40 cellular contexts compared by ENCODE assay signal in the genomic region with DNA sequence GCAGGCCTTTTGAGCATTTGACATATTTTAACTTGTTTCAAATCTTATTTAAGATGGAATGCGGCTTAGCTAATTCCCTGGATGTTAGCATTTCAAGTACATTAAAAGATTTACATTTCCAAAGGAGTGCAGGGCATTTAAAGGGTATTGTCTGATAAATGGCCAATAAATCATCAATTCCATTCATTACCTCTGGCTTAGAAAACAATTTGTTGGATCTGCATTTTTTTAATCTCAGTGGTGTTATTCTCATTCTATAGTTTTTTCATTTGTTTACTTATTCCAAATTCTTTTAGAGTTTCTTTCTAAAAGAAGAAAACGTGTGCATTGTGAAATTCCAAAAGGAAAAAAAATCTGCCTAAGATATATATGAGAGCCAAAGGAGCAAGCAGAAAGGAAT. TPM values are rescaled to one million over a fixed set of nuclear protein-coding genes. Genes with fewer than 3 reads are reported as not detected.
DNase-seq lines count a peak whose midpoint lies in the region; ATAC-seq, FAIRE-seq and TF ChIP-seq lines count a peak whose summit lies in the region.
"Had no signal": no experiment of that assay in that cellular context is flagged by ENCODE, and none has a peak within 500 bp of the region (broad histone marks: within the 10 kb centered on the region; RNA-seq: fewer than 3 reads in every experiment).

No MANE protein-coding gene starts in this region.

- H3K4me3 Mint-ChIP-seq in GM23338 = no peak overlapping the region
- H3K4me3 Mint-ChIP-seq: B cell; CD14-positive monocyte; CD4-positive, alpha-beta memory T cell; CD4-positive, alpha-beta T cell; CD4-positive, CD25-positive, alpha-beta regulatory T cell; CD8-positive, alpha-beta memory T cell; CD8-positive, alpha-beta T cell had no signal

- no peak for ATAC-seq in GM23338
- no peak for ATAC-seq in pancreas
- no peak for ATAC-seq in PC-3
- ATAC-seq: A549; CD8-positive, alpha-beta T cell had no signal

- H3F3A ChIP-seq in GM23338 (replicated peaks; ENCODE audit: low read depth) (no peaks in the 10 kb centered on the region), PC-3 (ENCODE audit: low read length, unreplicated experiment) (no peaks in the 10 kb centered on the region)

- WGBS in pancreas, 2 donors = 37 to 41% methylated on average over 2 of the region's 2 CpGs

- H3K36me3 ChIP-seq in GM23338 (ENCODE audit: insufficient read depth) (no peaks in the 10 kb centered on the region), KMS-11 (ENCODE audit: insufficient read depth) (no peaks in the 10 kb centered on the region), pancreas (no peaks in the 10 kb centered on the region), PC-3 (ENCODE audit: low read depth, low read length) (no peaks in the 10 kb centered on the region)
- H3K36me3 ChIP-seq: BE2C; BLaER1; BLaER1 treated with 17β-estradiol and CSF1 and Interleukin-3, amounts not matched to agents 10 nM and 100 nM had no signal

- H3K4me1 Mint-ChIP-seq in GM23338 = peaks cover 5% of the 10 kb centered on the region
- H3K4me1 Mint-ChIP-seq: B cell; CD14-positive monocyte; CD4-positive, alpha-beta memory T cell; CD4-positive, CD25-positive, alpha-beta regulatory T cell; CD8-positive, alpha-beta memory T cell had no signal

- CTCF ChIA-PET in PC-3 (lab: Charles Lee) = no interaction called here

- H3K9me2 ChIP-seq in GM23338 (ENCODE audit: insufficient read depth) (no peaks in the 10 kb centered on the region), PC-3 (replicated peaks; ENCODE audit: low read length) (no peaks in the 10 kb centered on the region)

- no peak overlapping the region for H3K27ac Mint-ChIP-seq in GM23338
- H3K27ac Mint-ChIP-seq: B cell; CD4-positive, alpha-beta memory T cell; CD4-positive, alpha-beta T cell; CD4-positive, CD25-positive, alpha-beta regulatory T cell; CD8-positive, alpha-beta memory T cell; CD8-positive, alpha-beta T cell had no signal

- H2AFZ ChIP-seq in GM23338 (no peak overlapping the region), KMS-11 (ENCODE audit: low read depth) (no peak overlapping the region), PC-3 (ENCODE audit: low read length) (no peak overlapping the region)

- no peak overlapping the region for H3K27ac ChIP-seq in GM23338 (ENCODE audit: low read depth)
- no peak overlapping the region; the same call in 1 of the 2 replicates for H3K27ac ChIP-seq in KMS-11
- no peak overlapping the region for H3K27ac ChIP-seq in pancreas
- H3K27ac ChIP-seq in PC-3 (ENCODE audit: low read length) = no peak overlapping the region
- H3K27ac ChIP-seq: 22Rv1; A549; BLaER1; BLaER1 treated with 17β-estradiol and CSF1 and Interleukin-3, amounts not matched to agents 10 nM and 100 nM; C4-2B had no signal

- H3K4me1 ChIP-seq in GM23338 (ENCODE audit: insufficient read depth) (peaks cover 4% of the 10 kb centered on the region), KMS-11 (ENCODE audit: low read depth, poor library complexity, severe bottlenecking) (peaks cover 60% of the 10 kb centered on the region), pancreas (no peaks in the 10 kb centered on the region), PC-3 (ENCODE audit: insufficient read depth, low read length) (no peaks in the 10 kb centered on the region)
- H3K4me1 ChIP-seq: A549, BE2C, Caco-2 had no signal

- H3K9me3 ChIP-seq in pancreas (no peaks in the 10 kb centered on the region), PC-3 (ENCODE audit: low read length) (no peaks in the 10 kb centered on the region)
- H3K9me3 ChIP-seq: A549, BE2C, Caco-2 had no signal

- peaks cover 4% of the 10 kb centered on the region; the same call in 1 of the 3 replicates for H3K36me3 Mint-ChIP-seq in GM23338 (ENCODE audit: low read depth)
- H3K36me3 Mint-ChIP-seq: CD14-positive monocyte; CD4-positive, alpha-beta memory T cell; CD4-positive, CD25-positive, alpha-beta regulatory T cell; CD8-positive, alpha-beta T cell had no signal

- H3K79me2 ChIP-seq in GM23338 (replicated peaks; ENCODE audit: insufficient read depth) (no peaks in the 10 kb centered on the region), KMS-11 (ENCODE audit: insufficient read depth, low read depth) (no peaks in the 10 kb centered on the region), PC-3 (ENCODE audit: low read length) (no peaks in the 10 kb centered on the region)

- DNase-seq in GM23338 (ENCODE audit: low spot score) (no peak), pancreas (no peak), PC-3 (no peak), OCI-M1 (lab: John Stamatoyannopoulos, UW) (no peak), globus pallidus (ENCODE audit: low spot score) (no peak)
- DNase-seq: 8988T; ACHN; AML-193; BE2C; C1 segment of cervical spinal cord; Caco-2; Calu3; CD4-positive, alpha-beta memory T cell; CD4-positive, alpha-beta T cell; CD4-positive, CD25-positive, alpha-beta regulatory T cell; CD8-positive, alpha-beta memory T cell; CD8-positive, alpha-beta T cell; COR-L47; DMS 273 treated with DMSO at 0.1 percent for 48 hours; DMS153; DMS53; DMS79; DMS79 treated with DMSO at 0.1 percent for 48 hours; DND-41; EL had no signal

- H3K9me3 Mint-ChIP-seq in GM23338 = peaks cover 21% of the 10 kb centered on the region
- H3K9me3 Mint-ChIP-seq: CD4-positive, alpha-beta T cell; CD8-positive, alpha-beta T cell had no signal

- H3K27me3 Mint-ChIP-seq in GM23338 (ENCODE audit: insufficient read depth, low read depth, poor library complexity) = peaks cover 3% of the 10 kb centered on the region
- H3K27me3 Mint-ChIP-seq: B cell; CD4-positive, alpha-beta T cell; CD4-positive, CD25-positive, alpha-beta regulatory T cell had no signal

- intact Hi-C loops in pancreas (cut with DNase I) = no loop called here
- intact Hi-C loops in PC-3 (cut with micrococcal nuclease) = no loop called here

- H3K27me3 ChIP-seq in GM23338 (ENCODE audit: insufficient read depth) = no peaks in the 10 kb centered on the region
- H3K27me3 ChIP-seq in KMS-11 (ENCODE audit: insufficient read depth, low read depth) = no peaks in the 10 kb centered on the region
- H3K27me3 ChIP-seq in pancreas = no peaks in the 10 kb centered on the region
- H3K27me3 ChIP-seq in PC-3 (ENCODE audit: low read length) = 0 out of 2 replicates have a peak, but pooled peaks cover 5% of the 10 kb centered on the region
- H3K27me3 ChIP-seq: BE2C had no signal

- POLR2A ChIA-PET in PC-3 (lab: Charles Lee; ENCODE audit: unreplicated experiment) = no interaction called here

- TF ChIP-seq CTCF in GM23338 (conservative IDR thresholded peaks at IDR 0.05; ENCODE audit: low read depth in 2 of 2) = no peak
- no peak for TF ChIP-seq CTCF in KMS-11 (conservative IDR thresholded peaks at IDR 0.05; ENCODE audit: low read depth, low read length)
- no peak for TF ChIP-seq CTCF in pancreas (IDR thresholded peaks at IDR 0.05)
- no peak for TF ChIP-seq CTCF in PC-3 (conservative IDR thresholded peaks at IDR 0.05; ENCODE audit: low read depth, low read length)

- peak; percentile 5 for FAIRE-seq in pancreas (lab: Jason Lieb, UNC)
- FAIRE-seq: A204.1, D721Med had no signal

- H3K9ac ChIP-seq in KMS-11 (no peak overlapping the region), PC-3 (ENCODE audit: low read length) (no peak overlapping the region)
- H3K9ac ChIP-seq: BLaER1; BLaER1 treated with 17β-estradiol and CSF1 and Interleukin-3, amounts not matched to agents 10 nM and 100 nM had no signal

- 0 out of 2 replicates have a peak overlapping the region, but pooled peaks have one; percentile 27 for H3K4me2 ChIP-seq in GM23338
- peak overlapping the region; percentile 83; the same call in 1 of the 2 replicates for H3K4me2 ChIP-seq in KMS-11
- no peak overlapping the region for H3K4me2 ChIP-seq in PC-3 (ENCODE audit: low read length)
- H3K4me2 ChIP-seq: A549; BLaER1; BLaER1 treated with 17β-estradiol and CSF1 and Interleukin-3, amounts not matched to agents 10 nM and 100 nM had no signal

- no TSS peak for BruUV-seq in PC-3 (replicated peaks; lab: Mats Ljungman, UMichigan)

- no peaks in the 10 kb centered on the region for H4K20me1 ChIP-seq in GM23338 (replicated peaks; ENCODE audit: insufficient read depth)
- no peaks in the 10 kb centered on the region for H4K20me1 ChIP-seq in KMS-11 (ENCODE audit: insufficient read depth)
- no peaks in the 10 kb centered on the region for H4K20me1 ChIP-seq in PC-3 (ENCODE audit: low read length)
- H4K20me1 ChIP-seq: BLaER1; BLaER1 treated with 17β-estradiol and CSF1 and Interleukin-3, amounts not matched to agents 10 nM and 100 nM had no signal

- H3K4me3 ChIP-seq in GM23338 (no peak overlapping the region), KMS-11 (IDR thresholded peaks at IDR 0.05; ENCODE audit: insufficient read depth, low read depth, low read length) (no peak overlapping the region), pancreas (no peak overlapping the region), PC-3 (ENCODE audit: low read length) (no peak overlapping the region)
- H3K4me3 ChIP-seq: A549; BLaER1; BLaER1 treated with 17β-estradiol and CSF1 and Interleukin-3, amounts not matched to agents 10 nM and 100 nM had no signal

RNA-seq across cellular contexts. Expression of a gene that starts 1.3 kb away (rescaled TPM):
- total RNA-seq in GM23338 (2014; rRNA removed; shearing (Covaris generic)) = not detected in 2 replicates
- polyA plus RNA-seq in GM23338 (2016; fragmentation: Nextera tagmentation; extraction: Ambion mirVana) = not detected in 2 replicates
- total RNA-seq in pancreas = not detected
- under 1 TPM in 1 of 2 donors, not detected in 1; 0.02 TPM for polyA plus RNA-seq in pancreas
- not detected in 2 replicates for total RNA-seq in PC-3 (2014; rRNA removed)
- total RNA-seq: A172; A673; B cell; Caco-2; Calu3; CD4-positive, alpha-beta memory T cell; CD4-positive, alpha-beta T cell; CD4-positive, CD25-positive, alpha-beta regulatory T cell; CD8-positive, alpha-beta memory T cell; CD8-positive, alpha-beta T cell; Daoy had no signal
- polyA plus RNA-seq: A549; AG04450; BJ; CD14-positive monocyte; CD4-positive, alpha-beta memory T cell; CD4-positive, CD25-positive, alpha-beta regulatory T cell; CD8-positive, alpha-beta memory T cell had no signal
